28 cellular contexts compared by ENCODE assay signal in genomic region chr6:113439861-113440260, GRCh38.
"Had no signal": no experiment of that assay in that cellular context is flagged by ENCODE, and none has a peak within 500 bp of the region (broad histone marks: within the 10 kb centered on the region; RNA-seq: fewer than 3 reads in every experiment).

No MANE protein-coding gene starts in this region.

- H2AFZ ChIP-seq: hepatocyte, parathyroid adenoma had no signal

- H3K4me3 ChIP-seq: colonic mucosa, esophagus muscularis mucosa, gastroesophageal sphincter, heart left ventricle, hepatocyte, lung, right atrium auricular region, sigmoid colon, stomach, thyroid gland, vagina had no signal

- H3K27me3 ChIP-seq: colonic mucosa, esophagus muscularis mucosa, foreskin keratinocyte, gastroesophageal sphincter, heart left ventricle, hepatocyte, right atrium auricular region, sigmoid colon, stomach, thyroid gland, vagina had no signal

- H3K4me1 Mint-ChIP-seq: endodermal cell; nephron; stimulated activated effector memory CD8-positive, alpha-beta T cell treated with anti-CD3 and anti-CD28 coated beads, Interleukin-12 subunit alpha, Interleukin-12 subunit beta, amount 100 ng/mL, for 72 hours had no signal

- H3K9ac ChIP-seq: parathyroid adenoma had no signal

- H3K9me3 Mint-ChIP-seq: dendritic cell treated with granulocyte-macrophage colony-stimulating factor and Interleukin-4, amounts not matched to agents 40 ng/mL and 50 ng/mL, for 4 days; endodermal cell had no signal

- H3K9me3 ChIP-seq: colonic mucosa, esophagus muscularis mucosa, gastroesophageal sphincter, heart left ventricle, right atrium auricular region, sigmoid colon, stomach, thyroid gland, vagina had no signal

- H3K27me3 Mint-ChIP-seq: dendritic cell treated with granulocyte-macrophage colony-stimulating factor and Interleukin-4, amounts not matched to agents 40 ng/mL and 50 ng/mL, for 4 days had no signal

- H3K27ac Mint-ChIP-seq: dendritic cell treated with granulocyte-macrophage colony-stimulating factor and Interleukin-4, amounts not matched to agents 40 ng/mL and 50 ng/mL, for 4 days; endodermal cell; naive thymus-derived CD4-positive, alpha-beta T cell; nephron; progenitor cell of endocrine pancreas; stimulated activated effector memory CD8-positive, alpha-beta T cell treated with anti-CD3 and anti-CD28 coated beads, Interleukin-12 subunit alpha, Interleukin-12 subunit beta, amount 100 ng/mL, for 72 hours had no signal

- DNase-seq: colonic mucosa; effector CD8-positive, alpha-beta T cell; endodermal cell; foreskin keratinocyte; heart left ventricle; kidney; mesenchymal stem cell; midbrain; naive thymus-derived CD4-positive, alpha-beta T cell; sigmoid colon; stimulated activated CD4-positive, alpha-beta T cell treated with anti-CD3 and anti-CD28 coated beads, Interleukin-2, amount 100 ng/mL, for 24 hours; stimulated activated CD4-positive, alpha-beta T cell treated with anti-CD3 and anti-CD28 coated beads, Interleukin-4, amount 100 ng/mL, for 24 hours; stimulated activated naive CD4-positive, alpha-beta T cell treated with Interleukin-2 at 50 U/mL for 16 hours; stomach; thyroid gland; trophoblast cell had no signal

- H3K27ac ChIP-seq: colonic mucosa, esophagus muscularis mucosa, foreskin keratinocyte, gastroesophageal sphincter, heart left ventricle, hepatocyte, parathyroid adenoma, right atrium auricular region, sigmoid colon, stomach, thyroid gland, vagina had no signal

- H3K4me3 Mint-ChIP-seq: dendritic cell treated with granulocyte-macrophage colony-stimulating factor and Interleukin-4, amounts not matched to agents 40 ng/mL and 50 ng/mL, for 4 days; endodermal cell; naive thymus-derived CD4-positive, alpha-beta T cell; nephron; stimulated activated effector memory CD8-positive, alpha-beta T cell treated with anti-CD3 and anti-CD28 coated beads, Interleukin-12 subunit alpha, Interleukin-12 subunit beta, amount 100 ng/mL, for 72 hours had no signal

- H3K4me1 ChIP-seq: colonic mucosa, esophagus muscularis mucosa, foreskin keratinocyte, parathyroid adenoma, right atrium auricular region, stomach, thyroid gland, vagina had no signal

- H3K36me3 ChIP-seq: colonic mucosa, esophagus muscularis mucosa, gastroesophageal sphincter, heart left ventricle, right atrium auricular region, sigmoid colon, stomach, thyroid gland, vagina had no signal

- H3K36me3 Mint-ChIP-seq: naive thymus-derived CD4-positive, alpha-beta T cell; stimulated activated effector memory CD8-positive, alpha-beta T cell treated with anti-CD3 and anti-CD28 coated beads, Interleukin-12 subunit alpha, Interleukin-12 subunit beta, amount 100 ng/mL, for 72 hours had no signal

- ATAC-seq: foreskin keratinocyte; gastroesophageal sphincter; heart left ventricle; left lobe of liver; naive thymus-derived CD4-positive, alpha-beta T cell; stimulated activated effector memory CD8-positive, alpha-beta T cell treated with anti-CD3 and anti-CD28 coated beads, Interleukin-12 subunit alpha, Interleukin-12 subunit beta, amount 100 ng/mL, for 72 hours had no signal

- H3K4me2 ChIP-seq: hepatocyte had no signal
